ENCODE assay signal across 27 cellular contexts in the genomic region with DNA sequence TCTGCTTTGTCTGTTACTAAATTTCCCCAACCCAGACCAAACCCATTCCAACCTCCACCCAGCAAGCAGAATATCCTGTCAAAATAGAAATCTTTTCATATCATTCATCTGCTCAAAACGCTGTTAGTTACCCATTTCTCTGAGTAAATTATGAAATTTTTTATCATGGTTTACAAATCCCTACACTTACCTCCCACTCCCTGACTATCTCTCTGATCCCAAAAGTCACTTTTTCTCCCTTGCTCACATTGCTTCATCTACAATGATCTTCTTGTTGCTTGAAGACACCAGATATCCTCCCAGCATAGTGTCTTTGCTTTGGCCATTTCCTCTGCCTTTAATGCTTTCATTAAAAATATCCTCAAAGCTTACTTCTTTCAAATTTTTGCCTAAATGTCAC.
"Had no signal": no experiment of that assay in that cellular context is flagged by ENCODE, and none has a peak within 500 bp of the region (broad histone marks: within the 10 kb centered on the region; RNA-seq: fewer than 3 reads in every experiment).

No MANE protein-coding gene starts in this region.

- DNase-seq: colonic mucosa; cortex of kidney; effector CD8-positive, alpha-beta T cell; effector memory CD8-positive, alpha-beta T cell; endodermal cell; erythroblast; esophagus squamous epithelium; foreskin fibroblast; foreskin melanocyte; gastrocnemius medialis; glutamatergic neuron; head of caudate nucleus; hypothalamus; immature natural killer cell; islet precursor cell; left cardiac atrium; left lung; left ventricle myocardium superior; lower lobe of right lung; mesenchymal stem cell; mucosa of descending colon; naive B cell had no signal

- H3K27me3 ChIP-seq: colonic mucosa, esophagus squamous epithelium, gastrocnemius medialis, hepatocyte, left lung had no signal

- H3K4me1 Mint-ChIP-seq: endodermal cell, naive B cell had no signal

- H3K4me1 ChIP-seq: colonic mucosa, gastrocnemius medialis, left lung, lower lobe of right lung had no signal

- ATAC-seq: effector memory CD8-positive, alpha-beta T cell; esophagus mucosa; gastrocnemius medialis; left cardiac atrium; left lung; left ventricle myocardium superior; lower lobe of right lung; mucosa of descending colon had no signal

- H3K9me3 Mint-ChIP-seq: effector memory CD8-positive, alpha-beta T cell; endodermal cell; naive B cell had no signal

- H3K27ac Mint-ChIP-seq: dendritic cell treated with granulocyte-macrophage colony-stimulating factor and Interleukin-4, amounts not matched to agents 40 ng/mL and 50 ng/mL, for 4 days; effector memory CD8-positive, alpha-beta T cell; endodermal cell; immature natural killer cell; mesothelial cell of epicardium; naive B cell had no signal

- H3K36me3 ChIP-seq: colonic mucosa, esophagus squamous epithelium, gastrocnemius medialis, left lung, lower lobe of right lung had no signal

- H3K27me3 Mint-ChIP-seq: effector memory CD8-positive, alpha-beta T cell had no signal

- H3K9me3 ChIP-seq: colonic mucosa, esophagus squamous epithelium, gastrocnemius medialis, left lung, lower lobe of right lung, mucosa of descending colon had no signal

- H3K4me3 Mint-ChIP-seq: dendritic cell treated with granulocyte-macrophage colony-stimulating factor and Interleukin-4, amounts not matched to agents 40 ng/mL and 50 ng/mL, for 4 days; effector memory CD8-positive, alpha-beta T cell; endodermal cell; immature natural killer cell; mesothelial cell of epicardium; naive B cell had no signal

- H3K27ac ChIP-seq: colonic mucosa, epithelial cell of prostate, esophagus squamous epithelium, gastrocnemius medialis, hepatocyte, left lung, lower lobe of right lung had no signal

- H3K36me3 Mint-ChIP-seq: immature natural killer cell, naive B cell had no signal

- H3K4me3 ChIP-seq: colonic mucosa, esophagus squamous epithelium, gastrocnemius medialis, hepatocyte, left lung, lower lobe of right lung, mucosa of descending colon had no signal
